In genomic region chr17:39963826-39964225, GRCh38 we compare ENCODE assay signal across 15 cellular contexts. TPM values are rescaled to one million over a fixed set of nuclear protein-coding genes. Genes with fewer than 3 reads are reported as not detected.
DNase-seq lines count a peak whose midpoint lies in the region; ATAC-seq and TF ChIP-seq lines count a peak whose summit lies in the region.
"Had no signal": no experiment of that assay in that cellular context is flagged by ENCODE, and none has a peak within 500 bp of the region (broad histone marks: within the 10 kb centered on the region; RNA-seq: fewer than 3 reads in every experiment).

No MANE protein-coding gene starts in this region.

- no peak for TF ChIP-seq CTCF in progenitor cell of endocrine pancreas (IDR thresholded peaks at IDR 0.05; ENCODE audit: unreplicated experiment)

- no peak for ATAC-seq in GM18505 (IDR thresholded peaks at IDR 0.05; ENCODE audit: unreplicated experiment)
- no peak for ATAC-seq in GM19455 (IDR thresholded peaks at IDR 0.05; ENCODE audit: unreplicated experiment)

- no peak overlapping the region for H3K27ac Mint-ChIP-seq in progenitor cell of endocrine pancreas

- no peak overlapping the region for H3K4me3 Mint-ChIP-seq in progenitor cell of endocrine pancreas (ENCODE audit: low read depth)

- H3K4me1 Mint-ChIP-seq in progenitor cell of endocrine pancreas (ENCODE audit: low read depth), result peaks cover 2% of the 10 kb centered on the region

- DNase-seq in stimulated activated CD4-positive, alpha-beta T cell treated with anti-CD3 and anti-CD28 coated beads, Interleukin-1b, Interleukin-23, amount 100 ng/mL, for 48 hours, result peak; percentile 45
- DNase-seq in stimulated activated CD4-positive, alpha-beta T cell treated with anti-CD3 and anti-CD28 coated beads, Interleukin-2, amount 100 ng/mL, for 48 hours, result no peak
- DNase-seq in RPMI8226 (peak; percentile 40), progenitor cell of endocrine pancreas (ENCODE audit: low spot score, unreplicated experiment) (no peak)
- peak; percentile 75 for DNase-seq in activated effector memory CD4-positive, alpha-beta T cell treated with anti-CD3 and anti-CD28 coated beads, Interleukin-2, amount 50 U/mL, for 16 hours
- DNase-seq in stimulated activated CD4-positive, alpha-beta T cell treated with anti-CD3 and anti-CD28 coated beads, TNF-alpha, amount 100 ng/mL, for 1 hour (ENCODE audit: low read depth in 3 of 3, low spot score in 1 of 3), result peak in 2 of 3 donors; percentile 17 to 24
- DNase-seq: GDM1, islet precursor cell, NCI-H345, retina, testis had no signal

- no peaks in the 10 kb centered on the region for H3K36me3 Mint-ChIP-seq in progenitor cell of endocrine pancreas (ENCODE audit: insufficient read depth)

- no peak for TF ChIP-seq POLR2A in GM18505 (IDR thresholded peaks at IDR 0.05; ENCODE audit: borderline replicate concordance, extremely low read depth, insufficient read depth, insufficient read length)

- no peaks in the 10 kb centered on the region for H3K9me3 Mint-ChIP-seq in progenitor cell of endocrine pancreas (ENCODE audit: low read depth)

- peaks cover 30% of the 10 kb centered on the region for H3K27me3 Mint-ChIP-seq in progenitor cell of endocrine pancreas

RNA-seq across cellular contexts. Expression of gene GSDMA, which starts 1.0 kb away (rescaled TPM):
- not detected in 2 replicates for total RNA-seq in progenitor cell of endocrine pancreas
- total RNA-seq: cardiac muscle cell had no signal

RNA-seq across cellular contexts. Expression of gene PSMD3, which starts 16.8 kb away (rescaled TPM):
- total RNA-seq in progenitor cell of endocrine pancreas, result 117 and 119 TPM in 2 replicates

RNA-seq across cellular contexts. Expression of gene LRRC3C, which starts 36.3 kb away (rescaled TPM):
- total RNA-seq in progenitor cell of endocrine pancreas, result not detected in 2 replicates
- total RNA-seq: cardiac muscle cell, Peyer's patch had no signal

RNA-seq across cellular contexts. Expression of gene ORMDL3, which starts 36.4 kb away (rescaled TPM):
- total RNA-seq in progenitor cell of endocrine pancreas, result 80.4 and 87.6 TPM in 2 replicates

RNA-seq across cellular contexts. Expression of gene GSDMB, which starts 45.4 kb away (rescaled TPM):
- total RNA-seq in progenitor cell of endocrine pancreas, result 25.7 and 25.9 TPM in 2 replicates

Comparison
In these comparisons a context has a peak if more than half of its experiments do, and no peak if none do; other contexts are left out.
1. DNase-seq: peak in stimulated activated CD4-positive, alpha-beta T cell treated with anti-CD3 and anti-CD28 coated beads, Interleukin-1b, Interleukin-23, amount 100 ng/mL, for 48 hours (single experiment), RPMI8226 (single experiment), activated effector memory CD4-positive, alpha-beta T cell treated with anti-CD3 and anti-CD28 coated beads, Interleukin-2, amount 50 U/mL, for 16 hours (single experiment) and stimulated activated CD4-positive, alpha-beta T cell treated with anti-CD3 and anti-CD28 coated beads, TNF-alpha, amount 100 ng/mL, for 1 hour (2 of 3); none in stimulated activated CD4-positive, alpha-beta T cell treated with anti-CD3 and anti-CD28 coated beads, Interleukin-2, amount 100 ng/mL, for 48 hours (0 of 2) and progenitor cell of endocrine pancreas (single experiment).